8 cellular contexts compared by ENCODE assay signal in the genomic region with DNA sequence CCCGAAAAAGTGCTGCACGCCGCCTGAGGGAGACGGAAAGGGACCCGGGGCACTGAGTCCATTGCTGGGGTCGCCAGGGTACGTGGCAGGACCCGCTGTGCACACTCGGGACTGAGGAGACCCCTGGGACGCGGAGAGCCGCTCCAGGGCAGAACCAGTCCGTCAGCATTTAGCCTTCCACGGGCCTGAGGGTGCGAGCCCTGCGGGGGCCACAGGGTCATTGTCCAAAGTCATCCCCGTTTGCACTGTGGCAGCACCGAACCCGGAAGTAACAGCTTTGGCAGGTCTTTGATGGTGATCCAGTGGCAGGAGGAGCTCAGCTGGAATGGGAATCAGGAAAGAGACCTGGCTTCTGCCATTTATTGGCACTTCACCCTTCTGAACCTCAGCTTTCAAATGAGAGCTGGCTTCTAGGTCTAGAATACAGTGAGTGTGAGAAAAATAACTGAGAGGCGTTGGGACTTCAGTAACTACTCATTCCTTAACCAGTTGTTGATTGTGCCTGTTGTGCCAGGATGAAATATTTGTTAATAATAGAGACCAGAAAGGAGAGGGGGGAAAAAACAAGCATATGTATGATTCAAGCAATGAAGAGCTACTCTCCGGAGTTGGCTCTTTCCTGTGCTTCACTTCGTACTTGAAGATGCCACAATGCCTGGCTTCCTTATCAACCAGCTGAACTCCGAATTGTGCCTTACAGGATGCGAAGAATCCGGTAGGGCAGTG. TPM values are rescaled to one million over a fixed set of nuclear protein-coding genes. Genes with fewer than 3 reads are reported as not detected.
DNase-seq lines count a peak whose midpoint lies in the region; ATAC-seq and TF ChIP-seq lines count a peak whose summit lies in the region.

No MANE protein-coding gene starts in this region.

- peak overlapping the region; percentile 82 for H3K4me3 ChIP-seq in AG10803 (ENCODE audit: low read length)
- peak overlapping the region; percentile 86 for H3K4me3 ChIP-seq in astrocyte of the spinal cord (ENCODE audit: low read depth, low read length)
- H3K4me3 ChIP-seq in right atrium auricular region: peak overlapping the region; percentile 77 to 92

- DNase-seq in AG10803 (ENCODE audit: low read depth) (no peak), RPMI8226 (peak; percentile 21), astrocyte of the spinal cord (ENCODE audit: low read depth, low spot score) (peak; percentile 32), right atrium auricular region (ENCODE audit: low spot score) (peak; percentile 85), posterior cingulate gyrus (peak in 9 of 10 donors; percentile 21 to 85 (median 38)), retina (no peak)

- H3K27ac ChIP-seq in right atrium auricular region: peak overlapping the region; percentile 94 to 98

- ATAC-seq in GM18907 (IDR thresholded peaks at IDR 0.05; ENCODE audit: unreplicated experiment): peak; percentile 29
- peak; percentile 15 for ATAC-seq in HG03378 (IDR thresholded peaks at IDR 0.05; ENCODE audit: unreplicated experiment)

- in situ Hi-C loops in astrocyte of the spinal cord (cut with HindIII; ENCODE audit: low sequenced_read_pairs): no loop called here

- no peak for TF ChIP-seq CTCF in AG10803 (conservative IDR thresholded peaks at IDR 0.05; ENCODE audit: low read length)
- no peak for TF ChIP-seq CTCF in astrocyte of the spinal cord (IDR thresholded peaks at IDR 0.05; ENCODE audit: low read depth, low read length)
- no peak for TF ChIP-seq CTCF in right atrium auricular region (IDR thresholded peaks at IDR 0.05)

- intact Hi-C loops in posterior cingulate gyrus (cut with DNase I): loop anchor here (10.0 kb wide), 1 partner anchor 125 kb away; the partner anchor contains the start of gene KIF5B

- peaks cover 0 to 30% of the 10 kb centered on the region in 2 donors for H3K4me1 ChIP-seq in right atrium auricular region

- H3K9me3 ChIP-seq in right atrium auricular region: no peaks in the 10 kb centered on the region

- no peaks in the 10 kb centered on the region for H3K27me3 ChIP-seq in right atrium auricular region

- no peaks in the 10 kb centered on the region for H3K36me3 ChIP-seq in right atrium auricular region

RNA-seq across cellular contexts. Expression of gene ARHGAP12, which starts 0.8 kb away (rescaled TPM):
- total RNA-seq in right atrium auricular region: 10 to 100 TPM; 20.8 to 24.1 TPM

Comparison
In these comparisons a context has a peak if more than half of its experiments do, and no peak if none do; other contexts are left out.
1. DNase-seq: peak in RPMI8226 (single experiment), astrocyte of the spinal cord (single experiment), right atrium auricular region (single experiment) and posterior cingulate gyrus (9 of 10); none in AG10803 (single experiment) and retina (single experiment).
2. Peak in every context shown above with its lines, with median percentiles within 50 percentile points of each other: H3K4me3 ChIP-seq.